In the genomic region with DNA sequence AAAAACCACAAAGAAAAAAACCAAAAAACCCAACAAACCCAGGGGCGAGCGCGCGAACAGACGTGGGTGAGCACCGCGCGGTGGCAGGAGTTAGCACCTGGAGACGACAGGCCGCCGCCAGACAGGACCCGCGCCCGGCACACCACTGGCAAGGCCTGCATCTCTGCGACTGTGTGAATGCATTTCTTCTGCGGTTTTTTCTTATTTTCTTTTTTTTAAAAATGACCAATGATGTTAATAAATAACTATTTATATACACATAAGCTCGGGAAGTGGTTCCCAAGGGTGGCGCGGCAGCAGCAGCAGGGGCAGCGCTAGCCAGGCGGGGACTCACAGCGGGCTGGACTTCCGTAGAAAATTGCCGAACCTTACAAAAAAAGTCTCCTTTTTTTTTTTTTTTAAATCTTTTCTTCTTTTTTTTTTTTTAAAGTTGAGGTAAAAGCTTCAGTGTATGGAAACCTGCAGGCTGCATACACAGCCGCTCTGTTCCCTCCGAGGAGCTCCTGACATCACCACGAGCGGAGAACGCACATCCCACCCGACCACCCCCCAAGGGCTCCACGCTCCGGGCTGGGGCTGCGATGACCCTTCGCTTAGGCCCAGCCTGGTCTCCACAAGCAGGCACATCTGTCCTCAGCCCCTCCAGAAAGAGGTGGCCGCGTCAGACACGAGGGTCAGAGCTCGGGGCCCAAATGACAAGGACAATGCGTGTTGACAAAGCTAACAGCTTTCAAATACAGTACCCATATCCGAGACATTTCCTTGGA, we compare ENCODE assay signal across 25 cellular contexts.
"Had no signal": no experiment of that assay in that cellular context is flagged by ENCODE, and none has a peak within 500 bp of the region (broad histone marks: within the 10 kb centered on the region; RNA-seq: fewer than 3 reads in every experiment).

No MANE protein-coding gene starts in this region.

- H3K27ac Mint-ChIP-seq: activated CD4-positive, alpha-beta memory T cell treated with anti-CD3 and anti-CD28 coated beads for 36 hours; activated T-helper 1 cell treated with anti-CD3 and anti-CD28 coated beads, Interleukin-12 subunit alpha, Interleukin-12 subunit beta, Interleukin-2, Interleukin-4 antibody, amounts not matched to agents 30 ng/mL and 10 ng/mL and 1 ng/mL, durations not matched to agents 14 hours and 24 hours and 36 hours; nephron; stimulated activated effector memory CD8-positive, alpha-beta T cell treated with anti-CD3 and anti-CD28 coated beads, Interleukin-12 subunit alpha, Interleukin-12 subunit beta, amount 100 ng/mL, for 72 hours; T-helper 17 cell had no signal

- H3K4me1 ChIP-seq: heart left ventricle, left lung, pancreas, right atrium auricular region, thyroid gland, upper lobe of left lung, vagina had no signal

- H3K27me3 ChIP-seq: heart left ventricle, left lung, pancreas, right atrium auricular region, thyroid gland, upper lobe of left lung, vagina had no signal

- DNase-seq: activated CD4-positive, alpha-beta memory T cell treated with anti-CD3 and anti-CD28 coated beads for 36 hours; activated CD4-positive, alpha-beta T cell treated with anti-CD3 and anti-CD28 coated beads for 48 hours; activated CD8-positive, alpha-beta memory T cell treated with anti-CD3 and anti-CD28 coated beads, Interleukin-2, amount 50 U/mL, for 4 hours; activated naive CD4-positive, alpha-beta T cell treated with anti-CD3 and anti-CD28 coated beads, Interleukin-2, amount 50 U/mL, for 16 hours; activated T-cell treated with anti-CD3 and anti-CD28 coated beads, Interleukin-2, amount 50 U/mL, for 1 hour; amniotic stem cell; caudate nucleus; foreskin fibroblast; heart left ventricle; left lung; stimulated activated CD4-positive, alpha-beta T cell treated with anti-CD3 and anti-CD28 coated beads, Interleukin-12 subunit alpha, Interleukin-12 subunit beta, amount 100 ng/mL, for 4 hours; stimulated activated CD4-positive, alpha-beta T cell treated with anti-CD3 and anti-CD28 coated beads, Interleukin-4, amount 100 ng/mL, for 1 hour; stimulated activated naive CD8-positive, alpha-beta T cell treated with anti-CD3 and anti-CD28 coated beads, Interleukin-15, amount 100 ng/mL, for 72 hours; substantia nigra; T-helper 17 cell; T1000; thyroid gland; WERI-Rb-1 had no signal

- H3K4me1 Mint-ChIP-seq: nephron; stimulated activated effector memory CD8-positive, alpha-beta T cell treated with anti-CD3 and anti-CD28 coated beads, Interleukin-12 subunit alpha, Interleukin-12 subunit beta, amount 100 ng/mL, for 72 hours; stimulated activated naive CD8-positive, alpha-beta T cell treated with anti-CD3 and anti-CD28 coated beads, Interleukin-15, amount 100 ng/mL, for 72 hours had no signal

- H3K4me3 ChIP-seq: heart left ventricle, left lung, pancreas, right atrium auricular region, thyroid gland, upper lobe of left lung, vagina had no signal

- H3K27ac ChIP-seq: heart left ventricle, left lung, pancreas, right atrium auricular region, thyroid gland, upper lobe of left lung, vagina, WERI-Rb-1 had no signal

- H3K9me3 Mint-ChIP-seq: activated CD4-positive, alpha-beta memory T cell treated with anti-CD3 and anti-CD28 coated beads for 36 hours; activated T-helper 1 cell treated with anti-CD3 and anti-CD28 coated beads, Interleukin-12 subunit alpha, Interleukin-12 subunit beta, Interleukin-2, Interleukin-4 antibody, amounts not matched to agents 30 ng/mL and 10 ng/mL and 1 ng/mL, durations not matched to agents 14 hours and 24 hours and 36 hours; nephron; stimulated activated effector memory CD8-positive, alpha-beta T cell treated with anti-CD3 and anti-CD28 coated beads, Interleukin-12 subunit alpha, Interleukin-12 subunit beta, amount 100 ng/mL, for 72 hours; stimulated activated naive CD8-positive, alpha-beta T cell treated with anti-CD3 and anti-CD28 coated beads, Interleukin-15, amount 100 ng/mL, for 72 hours had no signal

- H3K4me3 Mint-ChIP-seq: activated CD4-positive, alpha-beta memory T cell treated with anti-CD3 and anti-CD28 coated beads for 36 hours; activated T-helper 1 cell treated with anti-CD3 and anti-CD28 coated beads, Interleukin-12 subunit alpha, Interleukin-12 subunit beta, Interleukin-2, Interleukin-4 antibody, amounts not matched to agents 30 ng/mL and 10 ng/mL and 1 ng/mL, durations not matched to agents 14 hours and 24 hours and 36 hours; nephron; stimulated activated effector memory CD8-positive, alpha-beta T cell treated with anti-CD3 and anti-CD28 coated beads, Interleukin-12 subunit alpha, Interleukin-12 subunit beta, amount 100 ng/mL, for 72 hours; stimulated activated naive CD8-positive, alpha-beta T cell treated with anti-CD3 and anti-CD28 coated beads, Interleukin-15, amount 100 ng/mL, for 72 hours; T-helper 17 cell had no signal

- H3K27me3 Mint-ChIP-seq: activated CD4-positive, alpha-beta memory T cell treated with anti-CD3 and anti-CD28 coated beads for 36 hours; stimulated activated naive CD8-positive, alpha-beta T cell treated with anti-CD3 and anti-CD28 coated beads, Interleukin-15, amount 100 ng/mL, for 72 hours; T-helper 17 cell had no signal

- H3K9me3 ChIP-seq: left lung, pancreas, thyroid gland, upper lobe of left lung, vagina had no signal
